In the genomic region with DNA sequence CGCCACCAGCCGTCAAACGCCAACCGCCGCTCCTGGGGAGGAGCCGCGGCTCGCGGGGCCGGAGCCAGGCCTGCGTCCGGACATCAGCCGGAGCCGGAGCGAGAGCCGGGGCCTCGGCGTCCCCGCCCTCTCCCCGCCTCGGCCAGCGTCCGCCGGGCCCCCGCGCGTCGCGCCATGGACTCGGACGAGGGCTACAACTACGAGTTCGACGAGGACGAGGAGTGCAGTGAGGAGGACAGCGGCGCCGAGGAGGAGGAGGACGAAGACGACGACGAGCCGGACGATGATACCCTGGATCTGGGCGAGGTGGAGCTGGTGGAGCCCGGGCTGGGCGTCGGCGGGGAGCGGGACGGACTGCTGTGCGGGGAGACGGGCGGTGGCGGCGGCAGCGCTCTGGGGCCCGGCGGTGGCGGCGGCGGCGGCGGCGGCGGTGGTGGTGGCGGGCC, we compare ENCODE assay signal across 1 cellular context.
TF ChIP-seq lines count a peak whose summit lies in the region.

No MANE protein-coding gene starts in this region.

TF ChIP-seq in HepG2, 621 proteins besides CTCF, POLR2A, EP300 and RAD21 (continued from another document and continues in another):
- TF ChIP-seq ZNF337 (CRISPR knock-in tag; IDR thresholded peaks at IDR 0.05; ENCODE audit: borderline replicate concordance, low read depth) = no peak; the same call in 1 of the 2 replicates
- TF ChIP-seq ASH2L (IDR thresholded peaks at IDR 0.05; ENCODE audit: insufficient read length, low read depth, low read length) = peak; percentile 53
- peak; percentile 17 for TF ChIP-seq ZEB1 (IDR thresholded peaks at IDR 0.05; ENCODE audit: insufficient replicate concordance, low read depth)
- no peak for TF ChIP-seq ZNF10 (CRISPR knock-in tag; IDR thresholded peaks at IDR 0.05; ENCODE audit: borderline replicate concordance, low read depth)
- TF ChIP-seq, protein P1, sequence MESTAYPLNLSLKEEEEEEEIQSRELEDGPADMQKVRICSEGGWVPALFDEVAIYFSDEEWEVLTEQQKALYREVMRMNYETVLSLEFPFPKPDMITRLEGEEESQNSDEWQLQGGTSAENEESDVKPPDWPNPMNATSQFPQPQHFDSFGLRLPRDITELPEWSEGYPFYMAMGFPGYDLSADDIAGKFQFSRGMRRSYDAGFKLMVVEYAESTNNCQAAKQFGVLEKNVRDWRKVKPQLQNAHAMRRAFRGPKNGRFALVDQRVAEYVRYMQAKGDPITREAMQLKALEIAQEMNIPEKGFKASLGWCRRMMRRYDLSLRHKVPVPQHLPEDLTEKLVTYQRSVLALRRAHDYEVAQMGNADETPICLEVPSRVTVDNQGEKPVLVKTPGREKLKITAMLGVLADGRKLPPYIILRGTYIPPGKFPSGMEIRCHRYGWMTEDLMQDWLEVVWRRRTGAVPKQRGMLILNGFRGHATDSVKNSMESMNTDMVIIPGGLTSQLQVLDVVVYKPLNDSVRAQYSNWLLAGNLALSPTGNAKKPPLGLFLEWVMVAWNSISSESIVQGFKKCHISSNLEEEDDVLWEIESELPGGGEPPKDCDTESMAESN (CRISPR knock-in tag; conservative IDR thresholded peaks at IDR 0.05) = no peak; the same call in 1 of the 2 replicates
- no peak for TF ChIP-seq KLF12 (CRISPR knock-in tag; IDR thresholded peaks at IDR 0.05; ENCODE audit: borderline replicate concordance)
- no peak for TF ChIP-seq ZNF20 (CRISPR knock-in tag; IDR thresholded peaks at IDR 0.05)
- no peak for TF ChIP-seq SIX4 (CRISPR knock-in tag; IDR thresholded peaks at IDR 0.05)
- TF ChIP-seq, protein P2, sequence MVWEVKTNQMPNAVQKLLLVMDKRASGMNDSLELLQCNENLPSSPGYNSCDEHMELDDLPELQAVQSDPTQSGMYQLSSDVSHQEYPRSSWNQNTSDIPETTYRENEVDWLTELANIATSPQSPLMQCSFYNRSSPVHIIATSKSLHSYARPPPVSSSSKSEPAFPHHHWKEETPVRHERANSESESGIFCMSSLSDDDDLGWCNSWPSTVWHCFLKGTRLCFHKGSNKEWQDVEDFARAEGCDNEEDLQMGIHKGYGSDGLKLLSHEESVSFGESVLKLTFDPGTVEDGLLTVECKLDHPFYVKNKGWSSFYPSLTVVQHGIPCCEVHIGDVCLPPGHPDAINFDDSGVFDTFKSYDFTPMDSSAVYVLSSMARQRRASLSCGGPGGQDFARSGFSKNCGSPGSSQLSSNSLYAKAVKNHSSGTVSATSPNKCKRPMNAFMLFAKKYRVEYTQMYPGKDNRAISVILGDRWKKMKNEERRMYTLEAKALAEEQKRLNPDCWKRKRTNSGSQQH (CRISPR knock-in tag; IDR thresholded peaks at IDR 0.05; ENCODE audit: low read depth) = no peak
- peak; percentile 63; the same call in 1 of the 2 replicates for TF ChIP-seq ZNF841 (CRISPR knock-in tag; IDR thresholded peaks at IDR 0.05; ENCODE audit: borderline replicate concordance)
- TF ChIP-seq SP5 (CRISPR knock-in tag; IDR thresholded peaks at IDR 0.05; ENCODE audit: borderline replicate concordance, low read depth) = no peak
- no peak for TF ChIP-seq ZNF180 (CRISPR knock-in tag; IDR thresholded peaks at IDR 0.05; ENCODE audit: borderline replicate concordance, low read depth)
- no peak for TF ChIP-seq ZNF513 (CRISPR knock-in tag; conservative IDR thresholded peaks at IDR 0.05)
- 0 out of 2 replicates have a peak, but pooled peaks have one; percentile 28 for TF ChIP-seq GTF3A (CRISPR knock-in tag; conservative IDR thresholded peaks at IDR 0.05)
- TF ChIP-seq ZNF777 (CRISPR knock-in tag; IDR thresholded peaks at IDR 0.05) = no peak
- TF ChIP-seq, protein P3, sequence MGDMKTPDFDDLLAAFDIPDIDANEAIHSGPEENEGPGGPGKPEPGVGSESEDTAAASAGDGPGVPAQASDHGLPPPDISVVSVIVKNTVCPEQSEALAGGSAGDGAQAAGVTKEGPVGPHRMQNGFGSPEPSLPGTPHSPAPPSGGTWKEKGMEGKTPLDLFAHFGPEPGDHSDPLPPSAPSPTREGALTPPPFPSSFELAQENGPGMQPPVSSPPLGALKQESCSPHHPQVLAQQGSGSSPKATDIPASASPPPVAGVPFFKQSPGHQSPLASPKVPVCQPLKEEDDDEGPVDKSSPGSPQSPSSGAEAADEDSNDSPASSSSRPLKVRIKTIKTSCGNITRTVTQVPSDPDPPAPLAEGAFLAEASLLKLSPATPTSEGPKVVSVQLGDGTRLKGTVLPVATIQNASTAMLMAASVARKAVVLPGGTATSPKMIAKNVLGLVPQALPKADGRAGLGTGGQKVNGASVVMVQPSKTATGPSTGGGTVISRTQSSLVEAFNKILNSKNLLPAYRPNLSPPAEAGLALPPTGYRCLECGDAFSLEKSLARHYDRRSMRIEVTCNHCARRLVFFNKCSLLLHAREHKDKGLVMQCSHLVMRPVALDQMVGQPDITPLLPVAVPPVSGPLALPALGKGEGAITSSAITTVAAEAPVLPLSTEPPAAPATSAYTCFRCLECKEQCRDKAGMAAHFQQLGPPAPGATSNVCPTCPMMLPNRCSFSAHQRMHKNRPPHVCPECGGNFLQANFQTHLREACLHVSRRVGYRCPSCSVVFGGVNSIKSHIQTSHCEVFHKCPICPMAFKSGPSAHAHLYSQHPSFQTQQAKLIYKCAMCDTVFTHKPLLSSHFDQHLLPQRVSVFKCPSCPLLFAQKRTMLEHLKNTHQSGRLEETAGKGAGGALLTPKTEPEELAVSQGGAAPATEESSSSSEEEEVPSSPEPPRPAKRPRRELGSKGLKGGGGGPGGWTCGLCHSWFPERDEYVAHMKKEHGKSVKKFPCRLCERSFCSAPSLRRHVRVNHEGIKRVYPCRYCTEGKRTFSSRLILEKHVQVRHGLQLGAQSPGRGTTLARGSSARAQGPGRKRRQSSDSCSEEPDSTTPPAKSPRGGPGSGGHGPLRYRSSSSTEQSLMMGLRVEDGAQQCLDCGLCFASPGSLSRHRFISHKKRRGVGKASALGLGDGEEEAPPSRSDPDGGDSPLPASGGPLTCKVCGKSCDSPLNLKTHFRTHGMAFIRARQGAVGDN (CRISPR knock-in tag; IDR thresholded peaks at IDR 0.05) = peak; percentile 29; the same call in 1 of the 2 replicates
- peak; percentile 60 for TF ChIP-seq REL (CRISPR knock-in tag; conservative IDR thresholded peaks at IDR 0.05)
- TF ChIP-seq MZF1 (CRISPR knock-in tag; IDR thresholded peaks at IDR 0.05; ENCODE audit: borderline replicate concordance) = no peak
- TF ChIP-seq SAFB2 (CRISPR knock-in tag; IDR thresholded peaks at IDR 0.05; ENCODE audit: borderline replicate concordance, low read depth) = no peak
- no peak; the same call in 1 of the 2 replicates for TF ChIP-seq KDM5A (IDR thresholded peaks at IDR 0.05; ENCODE audit: borderline replicate concordance, low read length)
- no peak for TF ChIP-seq MIER3 (CRISPR knock-in tag; IDR thresholded peaks at IDR 0.05; ENCODE audit: borderline replicate concordance)
- peak; percentile 63; the same call in 1 of the 2 replicates for TF ChIP-seq ZNF672 (CRISPR knock-in tag; IDR thresholded peaks at IDR 0.05)
- no peak for TF ChIP-seq TGIF2 (CRISPR knock-in tag; IDR thresholded peaks at IDR 0.05)
- peak; percentile 9; the same call in 1 of the 2 replicates for TF ChIP-seq ZNF543 (CRISPR knock-in tag; IDR thresholded peaks at IDR 0.05)
- no peak; the same call in 1 of the 2 replicates for TF ChIP-seq HIC2 (CRISPR knock-in tag; IDR thresholded peaks at IDR 0.05; ENCODE audit: low read depth)
- TF ChIP-seq SP1 (IDR thresholded peaks at IDR 0.05) = no peak
- TF ChIP-seq SP1 (CRISPR knock-in tag; IDR thresholded peaks at IDR 0.05) = no peak
- TF ChIP-seq RARG (CRISPR knock-in tag; IDR thresholded peaks at IDR 0.05; ENCODE audit: low read depth) = 0 out of 2 replicates have a peak, but pooled peaks have one; percentile 15
- TF ChIP-seq YY1 (IDR thresholded peaks at IDR 0.05; ENCODE audit: insufficient read depth, insufficient replicate concordance, low read depth, low read length) = no peak
- TF ChIP-seq ZBTB39 (CRISPR knock-in tag; IDR thresholded peaks at IDR 0.05) = no peak
- TF ChIP-seq, protein P4, sequence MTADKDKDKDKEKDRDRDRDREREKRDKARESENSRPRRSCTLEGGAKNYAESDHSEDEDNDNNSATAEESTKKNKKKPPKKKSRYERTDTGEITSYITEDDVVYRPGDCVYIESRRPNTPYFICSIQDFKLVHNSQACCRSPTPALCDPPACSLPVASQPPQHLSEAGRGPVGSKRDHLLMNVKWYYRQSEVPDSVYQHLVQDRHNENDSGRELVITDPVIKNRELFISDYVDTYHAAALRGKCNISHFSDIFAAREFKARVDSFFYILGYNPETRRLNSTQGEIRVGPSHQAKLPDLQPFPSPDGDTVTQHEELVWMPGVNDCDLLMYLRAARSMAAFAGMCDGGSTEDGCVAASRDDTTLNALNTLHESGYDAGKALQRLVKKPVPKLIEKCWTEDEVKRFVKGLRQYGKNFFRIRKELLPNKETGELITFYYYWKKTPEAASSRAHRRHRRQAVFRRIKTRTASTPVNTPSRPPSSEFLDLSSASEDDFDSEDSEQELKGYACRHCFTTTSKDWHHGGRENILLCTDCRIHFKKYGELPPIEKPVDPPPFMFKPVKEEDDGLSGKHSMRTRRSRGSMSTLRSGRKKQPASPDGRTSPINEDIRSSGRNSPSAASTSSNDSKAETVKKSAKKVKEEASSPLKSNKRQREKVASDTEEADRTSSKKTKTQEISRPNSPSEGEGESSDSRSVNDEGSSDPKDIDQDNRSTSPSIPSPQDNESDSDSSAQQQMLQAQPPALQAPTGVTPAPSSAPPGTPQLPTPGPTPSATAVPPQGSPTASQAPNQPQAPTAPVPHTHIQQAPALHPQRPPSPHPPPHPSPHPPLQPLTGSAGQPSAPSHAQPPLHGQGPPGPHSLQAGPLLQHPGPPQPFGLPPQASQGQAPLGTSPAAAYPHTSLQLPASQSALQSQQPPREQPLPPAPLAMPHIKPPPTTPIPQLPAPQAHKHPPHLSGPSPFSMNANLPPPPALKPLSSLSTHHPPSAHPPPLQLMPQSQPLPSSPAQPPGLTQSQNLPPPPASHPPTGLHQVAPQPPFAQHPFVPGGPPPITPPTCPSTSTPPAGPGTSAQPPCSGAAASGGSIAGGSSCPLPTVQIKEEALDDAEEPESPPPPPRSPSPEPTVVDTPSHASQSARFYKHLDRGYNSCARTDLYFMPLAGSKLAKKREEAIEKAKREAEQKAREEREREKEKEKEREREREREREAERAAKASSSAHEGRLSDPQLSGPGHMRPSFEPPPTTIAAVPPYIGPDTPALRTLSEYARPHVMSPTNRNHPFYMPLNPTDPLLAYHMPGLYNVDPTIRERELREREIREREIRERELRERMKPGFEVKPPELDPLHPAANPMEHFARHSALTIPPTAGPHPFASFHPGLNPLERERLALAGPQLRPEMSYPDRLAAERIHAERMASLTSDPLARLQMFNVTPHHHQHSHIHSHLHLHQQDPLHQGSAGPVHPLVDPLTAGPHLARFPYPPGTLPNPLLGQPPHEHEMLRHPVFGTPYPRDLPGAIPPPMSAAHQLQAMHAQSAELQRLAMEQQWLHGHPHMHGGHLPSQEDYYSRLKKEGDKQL (CRISPR knock-in tag; IDR thresholded peaks at IDR 0.05; ENCODE audit: low read depth) = peak; percentile 7; the same call in 1 of the 2 replicates
- TF ChIP-seq, protein P5, sequence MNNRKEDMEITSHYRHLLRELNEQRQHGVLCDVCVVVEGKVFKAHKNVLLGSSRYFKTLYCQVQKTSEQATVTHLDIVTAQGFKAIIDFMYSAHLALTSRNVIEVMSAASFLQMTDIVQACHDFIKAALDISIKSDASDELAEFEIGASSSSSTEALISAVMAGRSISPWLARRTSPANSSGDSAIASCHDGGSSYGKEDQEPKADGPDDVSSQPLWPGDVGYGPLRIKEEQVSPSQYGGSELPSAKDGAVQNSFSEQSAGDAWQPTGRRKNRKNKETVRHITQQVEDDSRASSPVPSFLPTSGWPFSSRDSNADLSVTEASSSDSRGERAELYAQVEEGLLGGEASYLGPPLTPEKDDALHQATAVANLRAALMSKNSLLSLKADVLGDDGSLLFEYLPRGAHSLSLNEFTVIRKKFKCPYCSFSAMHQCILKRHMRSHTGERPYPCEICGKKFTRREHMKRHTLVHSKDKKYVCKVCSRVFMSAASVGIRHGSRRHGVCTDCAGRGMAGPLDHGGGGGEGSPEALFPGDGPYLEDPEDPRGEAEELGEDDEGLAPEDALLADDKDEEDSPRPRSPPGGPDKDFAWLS (CRISPR knock-in tag; IDR thresholded peaks at IDR 0.05; ENCODE audit: borderline replicate concordance) = no peak
- TF ChIP-seq NFYC (CRISPR knock-in tag; IDR thresholded peaks at IDR 0.05) = no peak
- TF ChIP-seq KLF16 (CRISPR knock-in tag; IDR thresholded peaks at IDR 0.05) = no peak
- TF ChIP-seq KDM3A (CRISPR knock-in tag; IDR thresholded peaks at IDR 0.05; ENCODE audit: low read depth) = no peak
- TF ChIP-seq NRL (CRISPR knock-in tag; IDR thresholded peaks at IDR 0.05; ENCODE audit: borderline replicate concordance) = no peak
- 0 out of 2 replicates have a peak, but pooled peaks have one; percentile 17 for TF ChIP-seq CBFB (CRISPR knock-in tag; IDR thresholded peaks at IDR 0.05)
- no peak for TF ChIP-seq GZF1 (CRISPR knock-in tag; IDR thresholded peaks at IDR 0.05)
